7 cellular contexts compared by ENCODE assay signal in genomic region chr5:181189363-181189961, GRCh38. TPM values are rescaled to one million over a fixed set of nuclear protein-coding genes. Genes with fewer than 3 reads are reported as not detected.
DNase-seq lines count a peak whose midpoint lies in the region; ATAC-seq and TF ChIP-seq lines count a peak whose summit lies in the region.
"Had no signal": no experiment of that assay in that cellular context is flagged by ENCODE, and none has a peak within 500 bp of the region (broad histone marks: within the 10 kb centered on the region; RNA-seq: fewer than 3 reads in every experiment).

No MANE protein-coding gene starts in this region.

- TF ChIP-seq POLR2A in NB4 (IDR thresholded peaks at IDR 0.05; ENCODE audit: extremely low read depth, insufficient read length) = no peak

- peaks cover 54% of the 10 kb centered on the region for H3K4me1 Mint-ChIP-seq in central memory CD8-positive, alpha-beta T cell
- peaks cover 29% of the 10 kb centered on the region for H3K4me1 Mint-ChIP-seq in osteocyte (ENCODE audit: unreplicated experiment)

- H3K4me3 ChIP-seq in NB4 (ENCODE audit: low read depth, low read length) = peak overlapping the region; percentile 76

- TF ChIP-seq CTCF in NB4 (IDR thresholded peaks at IDR 0.05; ENCODE audit: low read depth, low read length) (no peak), osteocyte (IDR thresholded peaks at IDR 0.05) (no peak)

- H3K9me3 Mint-ChIP-seq in central memory CD8-positive, alpha-beta T cell = peaks cover 5% of the 10 kb centered on the region
- H3K9me3 Mint-ChIP-seq in osteocyte (ENCODE audit: unreplicated experiment) = no peaks in the 10 kb centered on the region

- peak overlapping the region; percentile 99 for H3K4me3 Mint-ChIP-seq in central memory CD8-positive, alpha-beta T cell
- peak overlapping the region; percentile 97 for H3K4me3 Mint-ChIP-seq in osteocyte (ENCODE audit: unreplicated experiment)

- H3K36me3 Mint-ChIP-seq in central memory CD8-positive, alpha-beta T cell (ENCODE audit: insufficient read depth) = peaks cover 66% of the 10 kb centered on the region
- H3K36me3 Mint-ChIP-seq in osteocyte (ENCODE audit: unreplicated experiment) = no peaks in the 10 kb centered on the region

- ATAC-seq in central memory CD8-positive, alpha-beta T cell (replicated peaks; ENCODE audit: extremely low read depth, poor library complexity, severe bottlenecking) = peak; percentile 50

- DNase-seq in NB4 (ENCODE audit: low read depth) (peak; percentile 56), osteocyte (ENCODE audit: extremely low spot score, unreplicated experiment) (peak; percentile 86), NCI-H1092 (lab: John Stamatoyannopoulos, UW) (no peak), GOT3 (lab: John Stamatoyannopoulos, UW) (no peak), NCI-H748 treated with DMSO at 0.1 percent for 48 hours (lab: John Stamatoyannopoulos, UW) (no peak)
- DNase-seq in central memory CD8-positive, alpha-beta T cell (ENCODE audit: low spot score in 2 of 2) = peak; percentile 41 to 51

- H3K27ac Mint-ChIP-seq in central memory CD8-positive, alpha-beta T cell (ENCODE audit: low read depth) = peak overlapping the region; percentile 100
- peak overlapping the region; percentile 98 for H3K27ac Mint-ChIP-seq in osteocyte (ENCODE audit: unreplicated experiment)

- peaks cover 14% of the 10 kb centered on the region for H3K27me3 Mint-ChIP-seq in central memory CD8-positive, alpha-beta T cell
- H3K27me3 Mint-ChIP-seq in osteocyte (ENCODE audit: unreplicated experiment) = no peaks in the 10 kb centered on the region

RNA-seq across cellular contexts. Expression of gene TRIM7, which starts 15.5 kb away (rescaled TPM):
- 3.8 and 4.0 TPM in 2 replicates for total RNA-seq in osteocyte

RNA-seq across cellular contexts. Expression of gene TRIM41, which starts 33.6 kb away (rescaled TPM):
- 25.2 and 27.1 TPM in 2 replicates for total RNA-seq in osteocyte

RNA-seq across cellular contexts. Expression of gene OR2V2, which starts 42.1 kb away (rescaled TPM):
- not detected in 2 replicates for total RNA-seq in osteocyte
- total RNA-seq: left cardiac atrium had no signal

RNA-seq across cellular contexts. Expression of gene RACK1, which starts 54.2 kb away (rescaled TPM):
- total RNA-seq in osteocyte = 1,869 and 1,921 TPM in 2 replicates

RNA-seq across cellular contexts. Expression of gene OR2V1, which starts 58.5 kb away (rescaled TPM):
- not detected in 2 replicates for total RNA-seq in osteocyte
- total RNA-seq: left cardiac atrium had no signal

Comparison
In these comparisons a context has a peak if more than half of its experiments do, and no peak if none do; other contexts are left out.
1. DNase-seq: peak in NB4 (single experiment), central memory CD8-positive, alpha-beta T cell (2 of 2) and osteocyte (single experiment); none in NCI-H1092 (single experiment), GOT3 (single experiment) and NCI-H748 treated with DMSO at 0.1 percent for 48 hours (single experiment).